ENCODE assay signal across 26 cellular contexts in genomic region chr5:6742081-6742758, GRCh38.
"Had no signal": no experiment of that assay in that cellular context is flagged by ENCODE, and none has a peak within 500 bp of the region (broad histone marks: within the 10 kb centered on the region; RNA-seq: fewer than 3 reads in every experiment).

No MANE protein-coding gene starts in this region.

- H3K9me3 Mint-ChIP-seq: endodermal cell; memory B cell; mesothelial cell of epicardium; naive B cell; natural killer cell treated with Interleukin-12 subunit alpha and Interleukin-12 subunit beta and Interleukin-15 and Interleukin-18, amount 100 ng/mL, for 72 hours; neural crest cell; stimulated activated naive CD8-positive, alpha-beta T cell treated with anti-CD3 and anti-CD28 coated beads, Interleukin-15, amount 100 ng/mL, for 72 hours had no signal

- H3K4me1 ChIP-seq: parathyroid adenoma, prostate gland had no signal

- H3K27me3 ChIP-seq: dorsolateral prefrontal cortex, gastrocnemius medialis, neutrophil, right atrium auricular region, suprapubic skin, transverse colon had no signal

- H3K4me3 ChIP-seq: dorsolateral prefrontal cortex, gastrocnemius medialis, lung, mucosa of descending colon, prostate gland, right atrium auricular region, suprapubic skin, transverse colon had no signal

- H3K9me3 ChIP-seq: gastrocnemius medialis, mucosa of descending colon, neutrophil, prostate gland, right atrium auricular region, suprapubic skin, transverse colon had no signal

- ATAC-seq: esophagus mucosa; gastrocnemius medialis; left lobe of liver; mucosa of descending colon; natural killer cell treated with Interleukin-12 subunit alpha and Interleukin-12 subunit beta and Interleukin-15 and Interleukin-18, amount 100 ng/mL, for 72 hours; sciatic nerve; stimulated activated naive CD8-positive, alpha-beta T cell treated with anti-CD3 and anti-CD28 coated beads, Interleukin-15, amount 100 ng/mL, for 72 hours had no signal

- H3K4me3 Mint-ChIP-seq: endodermal cell; memory B cell; mesothelial cell of epicardium; naive B cell; natural killer cell treated with Interleukin-12 subunit alpha and Interleukin-12 subunit beta and Interleukin-15 and Interleukin-18, amount 100 ng/mL, for 72 hours; neural crest cell; stimulated activated naive CD8-positive, alpha-beta T cell treated with anti-CD3 and anti-CD28 coated beads, Interleukin-15, amount 100 ng/mL, for 72 hours had no signal

- H3K27ac Mint-ChIP-seq: mesothelial cell of epicardium; natural killer cell treated with Interleukin-12 subunit alpha and Interleukin-12 subunit beta and Interleukin-15 and Interleukin-18, amount 100 ng/mL, for 72 hours had no signal

- H3K27ac ChIP-seq: dorsolateral prefrontal cortex, epithelial cell of prostate, gastrocnemius medialis, neutrophil, parathyroid adenoma, prostate gland, right atrium auricular region, suprapubic skin, transverse colon had no signal

- H3K4me1 Mint-ChIP-seq: endodermal cell, mesothelial cell of epicardium, neural crest cell had no signal

- DNase-seq: effector CD8-positive, alpha-beta T cell; endodermal cell; foreskin fibroblast; gastrocnemius medialis; kidney; mucosa of descending colon; naive B cell; stimulated activated CD4-positive, alpha-beta T cell treated with anti-CD3 and anti-CD28 coated beads, Interleukin-2, amount 100 ng/mL, for 48 hours; stimulated activated naive CD4-positive, alpha-beta T cell; stimulated activated naive CD8-positive, alpha-beta T cell treated with anti-CD3 and anti-CD28 coated beads, Interleukin-15, amount 100 ng/mL, for 72 hours; transverse colon had no signal

- H3K36me3 ChIP-seq: prostate gland had no signal

- H3K27me3 Mint-ChIP-seq: memory B cell; naive B cell; natural killer cell treated with Interleukin-12 subunit alpha and Interleukin-12 subunit beta and Interleukin-15 and Interleukin-18, amount 100 ng/mL, for 72 hours; stimulated activated naive CD8-positive, alpha-beta T cell treated with anti-CD3 and anti-CD28 coated beads, Interleukin-15, amount 100 ng/mL, for 72 hours had no signal
